10 cellular contexts compared by ENCODE assay signal in the genomic region with DNA sequence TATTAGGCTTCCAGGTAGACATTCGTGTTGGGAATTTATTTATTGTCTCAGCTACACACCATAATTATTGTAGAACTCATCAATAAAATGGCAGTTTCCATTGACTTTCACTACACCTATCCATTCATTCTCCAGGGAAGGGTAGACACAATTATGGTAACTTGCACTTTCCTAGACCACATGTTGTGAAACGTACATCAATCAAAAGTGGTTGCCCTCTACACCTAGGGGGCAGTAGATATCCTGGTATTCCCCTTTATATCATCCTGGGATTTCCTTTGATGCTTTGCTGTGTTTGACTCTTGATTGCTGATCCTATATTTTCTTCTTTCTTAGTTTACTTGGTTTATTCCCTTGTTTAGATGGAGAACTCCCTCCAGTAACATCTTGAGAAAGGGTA. TPM values are rescaled to one million over a fixed set of nuclear protein-coding genes. Genes with fewer than 3 reads are reported as not detected.
DNase-seq lines count a peak whose midpoint lies in the region; ATAC-seq, FAIRE-seq and TF ChIP-seq lines count a peak whose summit lies in the region.
"Had no signal": no experiment of that assay in that cellular context is flagged by ENCODE, and none has a peak within 500 bp of the region (broad histone marks: within the 10 kb centered on the region; RNA-seq: fewer than 3 reads in every experiment).

No MANE protein-coding gene starts in this region.

- H3K36me3 ChIP-seq in HCT116 (ENCODE audit: control insufficient read depth in 1 of 2, insufficient read depth in 2 of 2, low read length in 2 of 2): no peaks in the 10 kb centered on the region
- no peaks in the 10 kb centered on the region for H3K36me3 ChIP-seq in left lung
- no peaks in the 10 kb centered on the region for H3K36me3 ChIP-seq in right atrium auricular region

- peak; percentile 74 for ATAC-seq in HCT116
- ATAC-seq in left lung: peak; percentile 16
- no peak for ATAC-seq in GM18868 (IDR thresholded peaks at IDR 0.05; ENCODE audit: unreplicated experiment)
- ATAC-seq in GM19397 (IDR thresholded peaks at IDR 0.05; ENCODE audit: unreplicated experiment): no peak
- ATAC-seq: left colon had no signal

- H3K9me3 ChIP-seq in HCT116 (ENCODE audit: control insufficient read depth in 1 of 2, insufficient read depth in 1 of 2, low read depth in 1 of 2, low read length in 2 of 2) (no peaks in the 10 kb centered on the region), left lung (no peaks in the 10 kb centered on the region), right atrium auricular region (no peaks in the 10 kb centered on the region)

- H3K9me2 ChIP-seq in HCT116 (ENCODE audit: insufficient read depth): no peaks in the 10 kb centered on the region

- H2AFZ ChIP-seq in HCT116 (ENCODE audit: low read depth, low read length, poor library complexity, severe bottlenecking): no peak overlapping the region

- TF ChIP-seq CTCF in D721Med (IDR thresholded peaks at IDR 0.05; ENCODE audit: insufficient read depth, missing control alignments): peak; percentile 36
- TF ChIP-seq CTCF in HCT116 (IDR thresholded peaks at IDR 0.05 in 2 of 3, conservative IDR thresholded peaks at IDR 0.05 in 1 of 3; ENCODE audit: borderline replicate concordance in 1 of 3, insufficient read depth in 1 of 3, low read depth in 2 of 3, low read length in 2 of 3): peak; percentile 35 to 70 (median 67); a peak in 5 of 6 replicates
- TF ChIP-seq CTCF in left lung (IDR thresholded peaks at IDR 0.05): no peak
- no peak for TF ChIP-seq CTCF in right atrium auricular region (IDR thresholded peaks at IDR 0.05)
- TF ChIP-seq CTCF in lower leg skin (IDR thresholded peaks at IDR 0.05): no peak

- no peaks in the 10 kb centered on the region for H4K20me1 ChIP-seq in HCT116 (ENCODE audit: insufficient read depth)

- 41 to 61% methylated on average over 2 of the region's 2 CpGs for WGBS in lower leg skin, 2 donors

- peaks cover 0 to 5% of the 10 kb centered on the region in 2 experiments; a peak in 2 of 4 replicates for H3K4me1 ChIP-seq in HCT116 (ENCODE audit: control insufficient read depth in 1 of 2, insufficient read depth in 2 of 2, low read length in 2 of 2)
- H3K4me1 ChIP-seq in left lung: no peaks in the 10 kb centered on the region
- H3K4me1 ChIP-seq in right atrium auricular region: no peaks in the 10 kb centered on the region

- DNase-seq in D721Med (ENCODE audit: insufficient read length, low spot score): no peak
- DNase-seq in HCT116 (ENCODE audit: low read depth, low spot score): peak; percentile 26
- DNase-seq in SW480 (ENCODE audit: low spot score): peak; percentile 21
- no peak for DNase-seq in left lung
- DNase-seq in right atrium auricular region (ENCODE audit: low spot score): no peak
- no peak for DNase-seq in lower leg skin (ENCODE audit: low spot score in 2 of 2)
- DNase-seq: left colon, T-helper 1 cell had no signal

- RAD21 ChIA-PET in HCT116 (lab: Charles Lee; ENCODE audit: low non-redundant PET in 1 of 2, low total read pairs in 2 of 2, uncharacterized antibody in 2 of 2, unreplicated experiment in 2 of 2): no interaction called here

- intact Hi-C loops in HCT116 (cut with micrococcal nuclease): loop anchor here (1.0 kb wide), 1 partner anchor 177 kb away; no protein-coding TSS in a partner anchor
- intact Hi-C loops in left lung (cut with DNase I): no loop called here
- intact Hi-C loops in lower leg skin (cut with DNase I; ENCODE audit: low total_unique reads): no loop called here

- TF ChIP-seq RAD21 in HCT116 (IDR thresholded peaks at IDR 0.05; ENCODE audit: low read depth): peak; percentile 55

- H3K79me2 ChIP-seq in HCT116 (ENCODE audit: insufficient read depth, low read length): no peaks in the 10 kb centered on the region

- H3K4me2 ChIP-seq in HCT116 (ENCODE audit: low read length): no peak overlapping the region

- FAIRE-seq in D721Med (lab: Jason Lieb, UNC): peak; percentile 51

- no peak for TF ChIP-seq POLR2A in HCT116 (IDR thresholded peaks at IDR 0.05; ENCODE audit: borderline replicate concordance, extremely low read depth, insufficient read depth, insufficient read length)
- TF ChIP-seq POLR2A in lower leg skin (IDR thresholded peaks at IDR 0.05): no peak

- CTCF ChIA-PET in HCT116 (lab: Charles Lee): interaction anchor here (0.8 to 3.0 kb wide), 2 partner anchors 177 kb away, joined by 3 to 17 read pairs; no protein-coding TSS in a partner anchor

- no TSS peak for BruUV-seq in HCT116 (replicated peaks; lab: Mats Ljungman, UMichigan)

- H3K27me3 ChIP-seq in HCT116 (ENCODE audit: insufficient read depth, low read length) (no peaks in the 10 kb centered on the region), left lung (no peaks in the 10 kb centered on the region), right atrium auricular region (no peaks in the 10 kb centered on the region)

- H3K27ac ChIP-seq in HCT116 (ENCODE audit: low read depth, low read length): no peak overlapping the region
- H3K27ac ChIP-seq in left lung: no peak overlapping the region
- no peak overlapping the region for H3K27ac ChIP-seq in right atrium auricular region

- H3K9ac ChIP-seq in HCT116 (ENCODE audit: low read length): no peak overlapping the region

- POLR2A ChIA-PET in HCT116 (lab: Charles Lee): no interaction called here

- H3K4me3 ChIP-seq in HCT116 (replicated peaks in 1 of 2; ENCODE audit: low read depth in 1 of 2, low read length in 2 of 2) (no peak overlapping the region), left lung (no peak overlapping the region), right atrium auricular region (no peak overlapping the region), lower leg skin (ENCODE audit: low read depth, poor library complexity, severe bottlenecking) (no peak overlapping the region)

TF ChIP-seq in HCT116, 20 proteins besides CTCF, POLR2A, EP300 and RAD21:
- TF ChIP-seq TCF7L2 (IDR thresholded peaks at IDR 0.05; ENCODE audit: borderline replicate concordance, extremely low read depth, insufficient read depth, insufficient read length) (peak; percentile 75), CBX3 (IDR thresholded peaks at IDR 0.05; ENCODE audit: low read depth) (0 out of 2 replicates have a peak, but pooled peaks have one; percentile 12), ELF1 (IDR thresholded peaks at IDR 0.05; ENCODE audit: borderline replicate concordance, low read depth) (no peak)

RNA-seq across cellular contexts. Expression of a gene that starts 47.9 kb away (rescaled TPM):
- total RNA-seq in HCT116 (2021; ENCODE audit: unreplicated experiment): 6.0 TPM
- 1.1 and 1.7 TPM in 2 replicates for polyA plus RNA-seq in HCT116 (2012)
- 10 to 100 TPM; 35.4 to 36.4 TPM for total RNA-seq in left lung
- 1 to 10 TPM; 1.4 to 1.8 TPM for total RNA-seq in right atrium auricular region
- 1 to 10 TPM; 1.2 to 4.0 (median 2.7) TPM for total RNA-seq in lower leg skin

Comparison
In these comparisons a context has a peak if more than half of its experiments do, and no peak if none do; other contexts are left out.
1. DNase-seq: peak in HCT116 (single experiment) and SW480 (single experiment); none in D721Med (single experiment), left lung (0 of 2), right atrium auricular region (single experiment) and lower leg skin (0 of 2).
2. CTCF ChIP-seq: peak in D721Med (single experiment) and HCT116 (3 of 3); none in left lung (0 of 2), right atrium auricular region (0 of 2) and lower leg skin (0 of 3).
3. ATAC-seq: peak in HCT116 (single experiment) and left lung (single experiment); none in GM18868 (single experiment) and GM19397 (single experiment).